In genomic region chr5:50655810-50656205, GRCh38 we compare ENCODE assay signal across 18 cellular contexts. TPM values are rescaled to one million over a fixed set of nuclear protein-coding genes. Genes with fewer than 3 reads are reported as not detected.
A peak's percentile ranks its signal among the peaks of the same experiment; 100 is the strongest.
DNase-seq lines count a peak whose midpoint lies in the region; ATAC-seq, FAIRE-seq and TF ChIP-seq lines count a peak whose summit lies in the region.
"Had no signal": no experiment of that assay in that cellular context is flagged by ENCODE, and none has a peak within 500 bp of the region (broad histone marks: within the 10 kb centered on the region; RNA-seq: fewer than 3 reads in every experiment).

No MANE protein-coding gene starts in this region.

- H3K36me3 ChIP-seq in bronchial epithelial cell (ENCODE audit: control insufficient read depth, insufficient read depth, low read length) = no peaks in the 10 kb centered on the region
- no peaks in the 10 kb centered on the region for H3K36me3 ChIP-seq in pancreas
- H3K36me3 ChIP-seq: ascending aorta, esophagus muscularis mucosa, right atrium auricular region, SJCRH30 had no signal

- peaks cover 0 to 10% (median 7%) of the 10 kb centered on the region in 3 donors for H3K4me1 ChIP-seq in pancreas
- H3K4me1 ChIP-seq: ascending aorta, esophagus muscularis mucosa, right atrium auricular region, SJCRH30 had no signal

- intact Hi-C loops in pancreas (cut with DNase I) = no loop called here

- FAIRE-seq in bronchial epithelial cell (lab: Jason Lieb, UNC) (no peak), pancreas (lab: Jason Lieb, UNC) (no peak), D721Med (lab: Jason Lieb, UNC) (no peak)

- H3K9me3 ChIP-seq in pancreas = no peaks in the 10 kb centered on the region
- H3K9me3 ChIP-seq: ascending aorta, esophagus muscularis mucosa, right atrium auricular region, SJCRH30 had no signal

- ATAC-seq in pancreas = peak; percentile 94 to 97 (median 96)
- ATAC-seq in HG02642 (IDR thresholded peaks at IDR 0.05; ENCODE audit: poor library complexity, unreplicated experiment) = no peak

- 15 to 18% methylated on average over 2 of the region's 2 CpGs for WGBS in pancreas, 2 donors

- DNase-seq in DMS153 (lab: John Stamatoyannopoulos, UW) (peak; percentile 91), NCI-H1105 treated with DMSO at 0.1 percent for 48 hours (lab: John Stamatoyannopoulos, UW) (peak; percentile 51), bronchial epithelial cell (ENCODE audit: low read depth) (peak; percentile 65), pancreas (peak in 4 of 6 donors; percentile 26 to 66 (median 42)), cerebellar cortex (ENCODE audit: low spot score) (no peak), NCI-H1436 treated with DMSO at 0.1 percent for 48 hours (lab: John Stamatoyannopoulos, UW) (no peak), D721Med (ENCODE audit: insufficient read length, low spot score) (no peak)
- DNase-seq: activated CD4-positive, alpha-beta T cell treated with anti-CD3 and anti-CD28 coated beads for 1 hour; activated naive CD4-positive, alpha-beta T cell; dermis blood vessel endothelial cell; glutamatergic neuron; mesenchymal stem cell; NCI-H2227 treated with DMSO at 0.1 percent for 48 hours; SJCRH30 had no signal

- TF ChIP-seq CTCF in bronchial epithelial cell (IDR thresholded peaks at IDR 0.05; ENCODE audit: insufficient read depth, low read length, severe bottlenecking) = no peak
- TF ChIP-seq CTCF in pancreas (IDR thresholded peaks at IDR 0.05) = no peak
- TF ChIP-seq CTCF in D721Med (IDR thresholded peaks at IDR 0.05; ENCODE audit: insufficient read depth, missing control alignments) = no peak

- H3K27me3 ChIP-seq in bronchial epithelial cell (ENCODE audit: control insufficient read depth, insufficient read depth, low read length) (no peaks in the 10 kb centered on the region), pancreas (no peaks in the 10 kb centered on the region)
- H3K27me3 ChIP-seq: ascending aorta, esophagus muscularis mucosa, right atrium auricular region, SJCRH30 had no signal

- H3K4me3 ChIP-seq in bronchial epithelial cell (ENCODE audit: low read depth, low read length) (no peak overlapping the region), pancreas (no peak overlapping the region)
- H3K4me3 ChIP-seq: ascending aorta, esophagus muscularis mucosa, right atrium auricular region, SJCRH30 had no signal

- no peak overlapping the region for H3K27ac ChIP-seq in pancreas
- H3K27ac ChIP-seq: ascending aorta, esophagus muscularis mucosa, right atrium auricular region, SJCRH30 had no signal

RNA-seq across cellular contexts. Expression of gene PARP8, which starts 10.6 kb away (rescaled TPM):
- total RNA-seq in bronchial epithelial cell (14.5 and 15.4 TPM in 2 replicates), pancreas (10 to 100 TPM; 12.6 to 25.0 (median 15.1) TPM)
- 1 to 10 TPM; 4.7 to 8.1 TPM for polyA plus RNA-seq in pancreas

Comparison
In these comparisons a context has a peak if more than half of its experiments do, and no peak if none do; other contexts are left out.
1. DNase-seq: peak in DMS153 (single experiment), NCI-H1105 treated with DMSO at 0.1 percent for 48 hours (single experiment), bronchial epithelial cell (single experiment) and pancreas (4 of 6); none in cerebellar cortex (single experiment), NCI-H1436 treated with DMSO at 0.1 percent for 48 hours (single experiment) and D721Med (single experiment).